8 cellular contexts compared by ENCODE assay signal in the genomic region with DNA sequence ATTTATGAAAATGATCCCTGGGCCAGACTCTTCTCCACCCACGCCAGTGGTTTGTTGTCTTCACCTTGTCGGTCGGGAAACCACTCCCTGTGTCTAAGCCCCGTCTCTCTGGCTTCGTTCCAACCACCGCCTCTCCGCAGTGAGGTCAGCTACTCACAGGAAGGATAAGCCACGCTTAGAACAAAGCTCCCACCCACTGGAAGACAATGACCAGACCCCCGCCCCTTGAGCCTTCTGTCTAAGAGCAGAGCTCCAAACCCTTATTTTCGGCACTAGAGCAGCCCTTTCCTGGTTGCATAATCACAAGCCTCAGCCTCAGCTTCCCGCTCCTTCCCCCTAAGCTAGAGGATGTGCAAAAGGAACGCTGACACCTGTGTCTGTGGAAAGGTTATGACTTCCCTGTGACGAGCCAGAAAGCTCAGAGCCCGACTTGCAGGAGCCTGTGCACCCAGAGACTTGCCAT.
DNase-seq lines count a peak whose midpoint lies in the region; ATAC-seq lines count a peak whose summit lies in the region.

No MANE protein-coding gene starts in this region.

- H3K4me2 ChIP-seq in BLaER1 = peak overlapping the region; percentile 94

- no peaks in the 10 kb centered on the region for H3K27me3 ChIP-seq in BLaER1

- intact Hi-C loops in sciatic nerve (cut with DNase I) = no loop called here

- no peaks in the 10 kb centered on the region for H3K36me3 ChIP-seq in BLaER1

- H3K9me3 ChIP-seq in BLaER1 = no peaks in the 10 kb centered on the region

- peak overlapping the region; percentile 69; the same call in 1 of the 2 replicates for H3K9ac ChIP-seq in BLaER1

- DNase-seq in HT1080 (ENCODE audit: low read depth) (peak; percentile 48), sciatic nerve (ENCODE audit: low spot score) (peak; percentile 82), COLO829 (ENCODE audit: low spot score) (no peak)
- DNase-seq in activated CD8-positive, alpha-beta memory T cell treated with anti-CD3 and anti-CD28 coated beads for 48 hours (ENCODE audit: low read depth in 2 of 3, low spot score in 2 of 3) = peak; percentile 49 to 53 (median 53)

- H3K4me3 ChIP-seq in BLaER1 = no peak overlapping the region

- H3K4me1 ChIP-seq in BLaER1 = peaks cover 100% of the 10 kb centered on the region

- no peaks in the 10 kb centered on the region for H4K20me1 ChIP-seq in BLaER1

- ATAC-seq in esophagus mucosa (peak; percentile 72), sciatic nerve (peak; percentile 3), GM19452 (IDR thresholded peaks at IDR 0.05; ENCODE audit: unreplicated experiment) (no peak), HG03354 (IDR thresholded peaks at IDR 0.05; ENCODE audit: poor library complexity, severe bottlenecking, unreplicated experiment) (no peak)

- H3K27ac ChIP-seq in BLaER1 = peak overlapping the region; percentile 91

Comparison
In these comparisons a context has a peak if more than half of its experiments do, and no peak if none do; other contexts are left out.
1. ATAC-seq: peak in esophagus mucosa (single experiment) and sciatic nerve (single experiment); none in GM19452 (single experiment) and HG03354 (single experiment).